Comparison of ENCODE assay signal across 19 cellular contexts in the genomic region with DNA sequence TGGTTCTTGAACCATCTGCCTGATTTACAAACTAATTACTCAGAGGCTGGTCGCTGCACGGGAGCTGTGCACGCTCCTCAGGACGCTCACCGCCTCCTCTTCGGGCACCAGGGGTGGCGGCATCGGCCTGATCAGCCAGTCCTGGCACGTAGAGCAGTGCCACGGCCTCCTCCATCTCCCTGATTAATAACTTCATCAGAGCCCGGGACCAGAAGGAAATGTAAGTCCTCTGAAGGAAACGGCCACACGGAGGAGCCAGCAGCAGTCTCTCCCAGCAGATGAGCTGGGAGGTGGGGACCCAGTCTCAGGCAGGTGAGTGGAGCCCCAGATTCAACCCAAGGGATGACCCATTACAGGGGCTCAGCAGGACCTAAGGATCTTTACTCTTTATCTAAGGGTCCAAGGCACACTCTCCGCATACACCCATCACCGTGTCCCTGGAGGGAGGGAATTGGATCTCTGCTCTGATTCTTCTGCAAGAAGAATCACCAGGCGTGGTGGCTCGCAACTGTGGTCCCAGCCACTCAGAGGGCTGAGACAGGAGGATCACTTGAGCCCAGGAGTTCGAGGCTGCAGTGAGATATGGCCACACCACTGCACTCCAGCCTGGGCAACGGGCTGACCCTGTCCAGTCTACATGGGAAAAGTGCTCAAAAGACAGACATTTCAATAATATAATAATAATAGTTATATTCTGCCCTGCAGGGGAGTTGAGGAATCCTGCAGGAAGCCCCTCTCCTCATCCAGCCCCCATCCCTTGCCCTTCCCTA.
DNase-seq lines count a peak whose midpoint lies in the region; ATAC-seq, FAIRE-seq and TF ChIP-seq lines count a peak whose summit lies in the region.
"Had no signal": no experiment of that assay in that cellular context is flagged by ENCODE, and none has a peak within 500 bp of the region (broad histone marks: within the 10 kb centered on the region; RNA-seq: fewer than 3 reads in every experiment).

No MANE protein-coding gene starts in this region.

- peaks cover 0 to 5% of the 10 kb centered on the region in 2 experiments; a peak in 1 of 4 replicates for H3K9me3 ChIP-seq in H1 (ENCODE audit: insufficient read depth in 2 of 2, low read depth in 1 of 2, low read length in 1 of 2)
- peaks cover 0 to 6% of the 10 kb centered on the region in 2 donors for H3K9me3 ChIP-seq in transverse colon
- H3K9me3 ChIP-seq: body of pancreas had no signal

- H2BK20ac ChIP-seq in H1 (ENCODE audit: low read length) = no peak overlapping the region

- TF ChIP-seq POLR2A in H1 (IDR thresholded peaks at IDR 0.05; ENCODE audit: control extremely low read depth in 1 of 2, low read depth in 2 of 2, low read length in 2 of 2) (no peak), transverse colon (IDR thresholded peaks at IDR 0.05) (no peak)

- H3K23ac ChIP-seq in H1 (ENCODE audit: insufficient read length) = no peak overlapping the region

- no peaks in the 10 kb centered on the region for H3K79me1 ChIP-seq in H1 (ENCODE audit: low read depth, low read length)

- POLR2A ChIA-PET in activated naive CD8-positive, alpha-beta T cell treated with anti-CD3 and anti-CD28 coated beads, Interleukin-2, amount 10 ng/mL, durations not matched to agents 7 days and 5 days (lab: Charles Lee) = no interaction called here
- POLR2A ChIA-PET in H1 (lab: Charles Lee; ENCODE audit: partially characterized antibody) = no interaction called here

- no peak overlapping the region for H4K5ac ChIP-seq in H1 (ENCODE audit: insufficient read length, low read depth, low read length)

- in situ Hi-C loops in transverse colon (cut with MboI; ENCODE audit: low pct_ligation_motif_present in 1 of 4, low pct_unique_long_range_greater_than_20kb in 1 of 4, low sequenced_read_pairs in 3 of 4) = no loop called here

- H4K20me1 ChIP-seq in H1 (replicated peaks in 1 of 2; ENCODE audit: control insufficient read depth in 1 of 2, insufficient read depth in 2 of 2, low read length in 2 of 2) = peaks cover 0 to 1% of the 10 kb centered on the region in 2 experiments

- no peak overlapping the region for H4K8ac ChIP-seq in H1 (ENCODE audit: extremely low read depth, insufficient read depth, low read length)

- H3K9me3 Mint-ChIP-seq in activated naive CD8-positive, alpha-beta T cell treated with anti-CD3 and anti-CD28 coated beads, Interleukin-2, amount 10 ng/mL, durations not matched to agents 7 days and 5 days = peaks cover 7% of the 10 kb centered on the region
- H3K9me3 Mint-ChIP-seq in activated naive CD8-positive, alpha-beta T cell treated with anti-CD3 and anti-CD28 coated beads for 36 hours = peaks cover 6% of the 10 kb centered on the region

- no peak overlapping the region for H3K4me3 Mint-ChIP-seq in activated naive CD8-positive, alpha-beta T cell treated with anti-CD3 and anti-CD28 coated beads, Interleukin-2, amount 10 ng/mL, durations not matched to agents 7 days and 5 days
- H3K4me3 Mint-ChIP-seq in activated naive CD8-positive, alpha-beta T cell treated with anti-CD3 and anti-CD28 coated beads for 36 hours = no peak overlapping the region
- H3K4me3 Mint-ChIP-seq: activated T-helper 1 cell treated with anti-CD3 and anti-CD28 coated beads, Interleukin-12 subunit alpha, Interleukin-12 subunit beta, Interleukin-2, Interleukin-4 antibody, amounts not matched to agents 30 ng/mL and 10 ng/mL and 1 ng/mL, durations not matched to agents 14 hours and 24 hours and 36 hours; naive thymus-derived CD4-positive, alpha-beta T cell; stimulated activated naive CD8-positive, alpha-beta T cell treated with anti-CD3 and anti-CD28 coated beads, Interleukin-15, Interleukin-2, amounts not matched to agents 100 ng/mL and 50 ng/mL, for 24 hours had no signal

- TF ChIP-seq CTCF in H1 (IDR thresholded peaks at IDR 0.05; ENCODE audit: control extremely low read depth in 1 of 3, insufficient read depth in 1 of 3, low read depth in 1 of 3, low read length in 3 of 3) (peak; percentile 38 to 43 (median 38); a peak in 3 of 4 replicates), transverse colon (IDR thresholded peaks at IDR 0.05) (no peak), GM10266 (IDR thresholded peaks at IDR 0.05; ENCODE audit: control insufficient read depth, insufficient read depth, low read depth, missing control alignments) (no peak)

- intact Hi-C loops in transverse colon (cut with DNase I; ENCODE audit: low total_unique reads) = no loop called here

- H3K56ac ChIP-seq in H1 (replicated peaks; ENCODE audit: insufficient read length, low read depth, low read length) = no peak overlapping the region

- H3K27ac Mint-ChIP-seq in activated naive CD8-positive, alpha-beta T cell treated with anti-CD3 and anti-CD28 coated beads, Interleukin-2, amount 10 ng/mL, durations not matched to agents 7 days and 5 days = no peak overlapping the region
- no peak overlapping the region for H3K27ac Mint-ChIP-seq in activated naive CD8-positive, alpha-beta T cell treated with anti-CD3 and anti-CD28 coated beads for 36 hours
- H3K27ac Mint-ChIP-seq: activated T-helper 1 cell treated with anti-CD3 and anti-CD28 coated beads, Interleukin-12 subunit alpha, Interleukin-12 subunit beta, Interleukin-2, Interleukin-4 antibody, amounts not matched to agents 30 ng/mL and 10 ng/mL and 1 ng/mL, durations not matched to agents 14 hours and 24 hours and 36 hours; naive thymus-derived CD4-positive, alpha-beta T cell; stimulated activated naive CD8-positive, alpha-beta T cell treated with anti-CD3 and anti-CD28 coated beads, Interleukin-15, Interleukin-2, amounts not matched to agents 100 ng/mL and 50 ng/mL, for 24 hours had no signal

- H4K91ac ChIP-seq in H1 (replicated peaks; ENCODE audit: insufficient read length, low read length) = no peak overlapping the region

- no peak overlapping the region for H3K14ac ChIP-seq in H1 (ENCODE audit: insufficient read length)

- no peak for ATAC-seq in activated naive CD8-positive, alpha-beta T cell treated with anti-CD3 and anti-CD28 coated beads, Interleukin-2, amount 10 ng/mL, durations not matched to agents 7 days and 5 days (ENCODE audit: low read depth)
- ATAC-seq in GM21390 (IDR thresholded peaks at IDR 0.05; ENCODE audit: unreplicated experiment) = no peak
- ATAC-seq: body of pancreas; left lobe of liver; naive thymus-derived CD4-positive, alpha-beta T cell had no signal

- H3K4me1 ChIP-seq in H1 (replicated peaks in 1 of 4; ENCODE audit: control insufficient read depth in 3 of 4, insufficient read depth in 4 of 4, low read length in 3 of 4) = peaks cover 0 to 7% (median 4%) of the 10 kb centered on the region in 4 experiments; a peak in 3 of 7 replicates
- H3K4me1 ChIP-seq in transverse colon = no peaks in the 10 kb centered on the region
- H3K4me1 ChIP-seq: BLaER1, body of pancreas, right atrium auricular region had no signal

- H2BK12ac ChIP-seq in H1 (ENCODE audit: low read depth, low read length) = 0 out of 2 replicates have a peak overlapping the region, but pooled peaks have one; percentile 7

- H3K36me3 Mint-ChIP-seq in activated naive CD8-positive, alpha-beta T cell treated with anti-CD3 and anti-CD28 coated beads, Interleukin-2, amount 10 ng/mL, durations not matched to agents 7 days and 5 days = peaks cover 7% of the 10 kb centered on the region
- H3K36me3 Mint-ChIP-seq in activated naive CD8-positive, alpha-beta T cell treated with anti-CD3 and anti-CD28 coated beads for 36 hours = peaks cover 6% of the 10 kb centered on the region

- CTCF ChIA-PET in H1 (lab: Charles Lee; ENCODE audit: partially characterized antibody) = interaction anchor here (0.6 to 3.2 kb wide), 11 partner anchors 12 to 512 kb away, joined by 3 to 13 read pairs (median 4); no protein-coding TSS in a partner anchor

- 83% methylated on average over 19 of the region's 19 CpGs; no CpG with 5 or more reads in 1 of the 2 experiments for WGBS in H1 (ENCODE audit: extremely low coverage in 1 of 2, insufficient coverage in 1 of 2, insufficient read length in 1 of 2, insufficient replicate concordance in 2 of 2, low coverage in 1 of 2, low lambda C conversion rate in 2 of 2, missing lambda C conversion rate in 1 of 2), 2 experiments
- whole genome bisulfite sequencing in transverse colon (ENCODE audit: low coverage in 1 of 2), 2 donors = 65% methylated on average over 19 of the region's 19 CpGs; no CpG with 5 or more reads in 1 of the 2 donors

- H3K9ac ChIP-seq in H1 (replicated peaks in 1 of 4; ENCODE audit: extremely low read depth in 1 of 4, low read depth in 3 of 4, low read length in 3 of 4) = no peak overlapping the region
- H3K9ac ChIP-seq: BLaER1 had no signal

- H3K27me3 Mint-ChIP-seq in activated naive CD8-positive, alpha-beta T cell treated with anti-CD3 and anti-CD28 coated beads, Interleukin-2, amount 10 ng/mL, durations not matched to agents 7 days and 5 days = no peaks in the 10 kb centered on the region
- H3K27me3 Mint-ChIP-seq in activated naive CD8-positive, alpha-beta T cell treated with anti-CD3 and anti-CD28 coated beads for 36 hours = no peaks in the 10 kb centered on the region
- H3K27me3 Mint-ChIP-seq: naive thymus-derived CD4-positive, alpha-beta T cell; stimulated activated naive CD8-positive, alpha-beta T cell treated with anti-CD3 and anti-CD28 coated beads, Interleukin-15, Interleukin-2, amounts not matched to agents 100 ng/mL and 50 ng/mL, for 24 hours had no signal

- H2AK5ac ChIP-seq in H1 (ENCODE audit: low read depth, low read length) = no peak overlapping the region

- no peak overlapping the region for H3K4me3 ChIP-seq in H1 (ENCODE audit: extremely low read depth in 1 of 4, insufficient read depth in 2 of 4, low read depth in 3 of 4, low read length in 4 of 4)
- H3K4me3 ChIP-seq in transverse colon = no peak overlapping the region
- H3K4me3 ChIP-seq: BLaER1, body of pancreas, right atrium auricular region had no signal

- TF ChIP-seq EP300 in H1 (IDR thresholded peaks at IDR 0.05; ENCODE audit: borderline replicate concordance in 1 of 2, low read depth in 2 of 2, low read length in 2 of 2) (no peak), transverse colon (IDR thresholded peaks at IDR 0.05; ENCODE audit: low read depth) (no peak)

- peak; percentile 49 to 70 for TF ChIP-seq RAD21 in H1 (IDR thresholded peaks at IDR 0.05 in 1 of 2, conservative IDR thresholded peaks at IDR 0.05 in 1 of 2; ENCODE audit: low read depth in 2 of 2, low read length in 2 of 2)

- H3K4ac ChIP-seq in H1 (replicated peaks; ENCODE audit: insufficient read length, low read depth, low read length) = no peak overlapping the region

- H3K27ac ChIP-seq in H1 (ENCODE audit: low read depth, low read length) (no peak overlapping the region), transverse colon (no peak overlapping the region)
- H3K27ac ChIP-seq: BLaER1, body of pancreas, right atrium auricular region had no signal

- no peak overlapping the region for H3K18ac ChIP-seq in H1 (ENCODE audit: extremely low read depth, low read length)

- no peak overlapping the region for H3K4me2 ChIP-seq in H1 (ENCODE audit: insufficient read depth in 1 of 2, low read depth in 2 of 2, low read length in 2 of 2)
- H3K4me2 ChIP-seq: BLaER1 had no signal

- no peak overlapping the region for H2BK5ac ChIP-seq in H1 (ENCODE audit: low read depth, low read length)

- H3K36me3 ChIP-seq in H1 (ENCODE audit: control insufficient read depth in 2 of 4, insufficient read depth in 4 of 4, low read length in 3 of 4) = no peaks in the 10 kb centered on the region
- H3K36me3 ChIP-seq in transverse colon = no peaks in the 10 kb centered on the region
- H3K36me3 ChIP-seq: right atrium auricular region had no signal

- no peaks in the 10 kb centered on the region for H3K79me2 ChIP-seq in H1 (ENCODE audit: control insufficient read depth in 1 of 2, insufficient read depth in 2 of 2, low read length in 2 of 2)

- peaks cover 9% of the 10 kb centered on the region; the same call in 1 of the 2 replicates for H3K23me2 ChIP-seq in H1 (ENCODE audit: low read depth, low read length)

- H2BK15ac ChIP-seq in H1 (ENCODE audit: low read length) = no peak overlapping the region

- H3K4me1 Mint-ChIP-seq in activated naive CD8-positive, alpha-beta T cell treated with anti-CD3 and anti-CD28 coated beads, Interleukin-2, amount 10 ng/mL, durations not matched to agents 7 days and 5 days = peaks cover 3% of the 10 kb centered on the region
- no peaks in the 10 kb centered on the region for H3K4me1 Mint-ChIP-seq in activated naive CD8-positive, alpha-beta T cell treated with anti-CD3 and anti-CD28 coated beads for 36 hours

- FAIRE-seq in H1 (lab: Jason Lieb, UNC) = no peak
- FAIRE-seq: H54 had no signal

- H2BK120ac ChIP-seq in H1 (replicated peaks; ENCODE audit: low read depth, low read length) = no peak overlapping the region

- DNase-seq in activated naive CD8-positive, alpha-beta T cell treated with anti-CD3 and anti-CD28 coated beads, Interleukin-2, amount 10 ng/mL, durations not matched to agents 7 days and 5 days = peak; percentile 29
- no peak for DNase-seq in activated naive CD8-positive, alpha-beta T cell treated with anti-CD3 and anti-CD28 coated beads for 36 hours
- peak; percentile 86 to 96 for DNase-seq in NCI-H524 (lab: John Stamatoyannopoulos, UW)
- no peak for DNase-seq in H1 (ENCODE audit: low read depth in 1 of 2, low spot score in 2 of 2)
- peak; percentile 3 for DNase-seq in transverse colon
- no peak for DNase-seq in GM10266 (ENCODE audit: extremely low spot score)
- DNase-seq in stimulated activated CD4-positive, alpha-beta T cell treated with anti-CD3 and anti-CD28 coated beads, Interleukin-4, amount 100 ng/mL, for 1 hour = no peak
- DNase-seq: EL; naive thymus-derived CD4-positive, alpha-beta T cell; NCI-H1092 treated with DMSO at 0.1 percent for 48 hours; NK-92 treated with Interleukin-12 subunit alpha and Interleukin-12 subunit beta, amount 100 ng/mL, for 24 hours had no signal

- H3K27me3 ChIP-seq in H1 (replicated peaks in 1 of 4; ENCODE audit: control insufficient read depth in 3 of 4, extremely low read depth in 1 of 4, insufficient read depth in 3 of 4, low read length in 3 of 4) (no peaks in the 10 kb centered on the region), transverse colon (no peaks in the 10 kb centered on the region)
- H3K27me3 ChIP-seq: BLaER1, body of pancreas, right atrium auricular region had no signal

- no peak overlapping the region for H2AFZ ChIP-seq in H1 (ENCODE audit: low read length)

Comparison
In these comparisons a context has a peak if more than half of its experiments do, and no peak if none do; other contexts are left out.
1. DNase-seq: peak in activated naive CD8-positive, alpha-beta T cell treated with anti-CD3 and anti-CD28 coated beads, Interleukin-2, amount 10 ng/mL, durations not matched to agents 7 days and 5 days (single experiment), NCI-H524 (2 of 2) and transverse colon (single experiment); none in activated naive CD8-positive, alpha-beta T cell treated with anti-CD3 and anti-CD28 coated beads for 36 hours (single experiment), H1 (0 of 2), GM10266 (single experiment) and stimulated activated CD4-positive, alpha-beta T cell treated with anti-CD3 and anti-CD28 coated beads, Interleukin-4, amount 100 ng/mL, for 1 hour (single experiment).
2. CTCF ChIP-seq: peak in H1 (3 of 3); none in transverse colon (0 of 5) and GM10266 (single experiment).